Comparison of ENCODE assay signal across 1 cellular context in genomic region chr17:75325827-75326586, GRCh38.
TF ChIP-seq lines count a peak whose summit lies in the region.

No MANE protein-coding gene starts in this region.

TF ChIP-seq in GM23338, 12 proteins besides CTCF, POLR2A, EP300 and RAD21 (continued from another document):
- no peak for TF ChIP-seq ZNF462 (CRISPR knock-in tag; IDR thresholded peaks at IDR 0.05)
- TF ChIP-seq ZNF114 (CRISPR knock-in tag; IDR thresholded peaks at IDR 0.05), result no peak
- no peak for TF ChIP-seq CREB1 (CRISPR knock-in tag; IDR thresholded peaks at IDR 0.05; ENCODE audit: low read depth)
- no peak for TF ChIP-seq EZH2phosphoT487 (IDR thresholded peaks at IDR 0.05; ENCODE audit: unreplicated experiment)
- TF ChIP-seq JUNB (IDR thresholded peaks at IDR 0.05; ENCODE audit: unreplicated experiment), result no peak
